In genomic region chr11:109934151-109934550, GRCh38 we compare ENCODE assay signal across 1 cellular context.
TF ChIP-seq lines count a peak whose summit lies in the region.

No MANE protein-coding gene starts in this region.

TF ChIP-seq in GM23338, 12 proteins besides CTCF, POLR2A, EP300 and RAD21 (continued from another document):
- no peak for TF ChIP-seq ZNF462 (CRISPR knock-in tag; IDR thresholded peaks at IDR 0.05)
- TF ChIP-seq ETS1 (IDR thresholded peaks at IDR 0.05): no peak
- TF ChIP-seq JUNB (IDR thresholded peaks at IDR 0.05; ENCODE audit: unreplicated experiment): no peak
- no peak for TF ChIP-seq STAT1 (IDR thresholded peaks at IDR 0.05; ENCODE audit: unreplicated experiment)
